Comparison of ENCODE assay signal across 18 cellular contexts in genomic region chr6:143556529-143556928, GRCh38. TPM values are rescaled to one million over a fixed set of nuclear protein-coding genes. Genes with fewer than 3 reads are reported as not detected.
A peak's percentile ranks its signal among the peaks of the same experiment; 100 is the strongest.
DNase-seq lines count a peak whose midpoint lies in the region; TF ChIP-seq lines count a peak whose summit lies in the region.
"Had no signal": no experiment of that assay in that cellular context is flagged by ENCODE, and none has a peak within 500 bp of the region (broad histone marks: within the 10 kb centered on the region; RNA-seq: fewer than 3 reads in every experiment).

No MANE protein-coding gene starts in this region.

- 45% methylated on average over 6 of the region's 6 CpGs for WGBS in mesenchymal stem cell

- H3K36me3 ChIP-seq in BJ (ENCODE audit: control insufficient read depth, insufficient read depth, low read length) (no peaks in the 10 kb centered on the region), mesenchymal stem cell (ENCODE audit: control insufficient read depth in 1 of 2, insufficient read depth in 2 of 2, low read depth in 1 of 2, low read length in 2 of 2) (no peaks in the 10 kb centered on the region), H7 (replicated peaks; ENCODE audit: control insufficient read depth, insufficient read depth, low read length) (no peaks in the 10 kb centered on the region)
- H3K36me3 ChIP-seq: cardiac muscle cell, neutrophil had no signal

- no peak overlapping the region for H3K23ac ChIP-seq in mesenchymal stem cell (ENCODE audit: low read length in 2 of 2)

- CTCF ChIA-PET in BJ (lab: Yijun Ruan, JAX), result interaction anchor here (0.6 to 1.1 kb wide), 3 partner anchors 10 to 793 kb away, joined by 3 read pairs; partner anchors contain the start of gene PLAGL1

- TF ChIP-seq CTCF in BJ (IDR thresholded peaks at IDR 0.05; ENCODE audit: insufficient read depth, low read depth, low read length), result no peak

- DNase-seq in BJ (ENCODE audit: low read depth) (peak; percentile 87), HS-5 (ENCODE audit: low read depth) (peak; percentile 88), astrocyte of the hippocampus (ENCODE audit: low read depth, low spot score) (peak; percentile 88), mesenchymal stem cell (peak; percentile 60), RPMI8226 (no peak), SIG-M5 (lab: John Stamatoyannopoulos, UW) (no peak), H7 (no peak), NCI-H1092 treated with DMSO at 0.1 percent for 48 hours (lab: John Stamatoyannopoulos, UW) (no peak)
- DNase-seq: Calu3; erythroblast; kidney glomerular epithelial cell; NCI-H1048; NCI-H774; SHP77; stimulated activated CD4-positive, alpha-beta T cell treated with anti-CD3 and anti-CD28 coated beads, Interleukin-2, amount 100 ng/mL, for 24 hours; stimulated activated naive CD4-positive, alpha-beta T cell had no signal

- H3K27me3 ChIP-seq in BJ (ENCODE audit: control insufficient read depth, insufficient read depth, low read length) (no peaks in the 10 kb centered on the region), mesenchymal stem cell (ENCODE audit: control insufficient read depth in 1 of 2, insufficient read depth in 1 of 2, low read length in 2 of 2) (no peaks in the 10 kb centered on the region), H7 (ENCODE audit: control insufficient read depth, insufficient read depth, low read length) (no peaks in the 10 kb centered on the region)
- H3K27me3 ChIP-seq: cardiac muscle cell, neutrophil had no signal

- H4K91ac ChIP-seq in mesenchymal stem cell (ENCODE audit: low read length), result no peak overlapping the region

- H2AFZ ChIP-seq in mesenchymal stem cell (ENCODE audit: low read depth, low read length), result no peak overlapping the region

- no peak overlapping the region for H2BK15ac ChIP-seq in mesenchymal stem cell (ENCODE audit: low read depth, poor library complexity, severe bottlenecking)

- peaks cover 4% of the 10 kb centered on the region for H3K4me1 ChIP-seq in mesenchymal stem cell (ENCODE audit: control insufficient read depth, insufficient read depth, low read depth, low read length)

- no peak overlapping the region for H3K18ac ChIP-seq in mesenchymal stem cell (ENCODE audit: low read depth in 1 of 2, low read length in 2 of 2)

- no peak overlapping the region for H2BK5ac ChIP-seq in mesenchymal stem cell (ENCODE audit: low read depth, low read length, poor library complexity, severe bottlenecking)

- H3K27ac ChIP-seq in mesenchymal stem cell (ENCODE audit: low read length, poor library complexity, severe bottlenecking), result peak overlapping the region; percentile 67
- H3K27ac ChIP-seq: cardiac muscle cell, neutrophil had no signal

- peaks cover 18% of the 10 kb centered on the region for H3K79me1 ChIP-seq in mesenchymal stem cell (replicated peaks; ENCODE audit: low read length, poor library complexity, severe bottlenecking)

- no peak overlapping the region for H3K14ac ChIP-seq in mesenchymal stem cell (ENCODE audit: low read length in 2 of 2)

- peak overlapping the region; percentile 5 for H3K4me2 ChIP-seq in mesenchymal stem cell (ENCODE audit: low read length, poor library complexity, severe bottlenecking)

- H2BK120ac ChIP-seq in mesenchymal stem cell (ENCODE audit: low read depth, low read length), result no peak overlapping the region

- no peak overlapping the region for H2BK12ac ChIP-seq in mesenchymal stem cell (ENCODE audit: low read length in 2 of 2)

- POLR2A ChIA-PET in BJ (lab: Charles Lee), result no interaction called here

- H3K9me3 ChIP-seq in mesenchymal stem cell (ENCODE audit: control insufficient read depth, low read length), result no peaks in the 10 kb centered on the region
- H3K9me3 ChIP-seq: neutrophil had no signal

- H4K8ac ChIP-seq in mesenchymal stem cell (ENCODE audit: low read length), result no peak overlapping the region

- no peak overlapping the region for H3K4me3 ChIP-seq in BJ (ENCODE audit: low read depth, low read length)
- no peak overlapping the region for H3K4me3 ChIP-seq in mesenchymal stem cell (ENCODE audit: insufficient read depth in 1 of 2, low read depth in 1 of 2, low read length in 2 of 2)
- no peak overlapping the region for H3K4me3 ChIP-seq in H7 (ENCODE audit: insufficient read depth, low read depth, low read length)
- H3K4me3 ChIP-seq: cardiac muscle cell had no signal

- H3K9ac ChIP-seq in mesenchymal stem cell (ENCODE audit: low read length), result no peak overlapping the region

- H3K4ac ChIP-seq in mesenchymal stem cell (ENCODE audit: low read depth in 1 of 2, low read length in 2 of 2), result no peak overlapping the region

- H2AK5ac ChIP-seq in mesenchymal stem cell (ENCODE audit: low read length, severe bottlenecking), result no peak overlapping the region

RNA-seq across cellular contexts. Expression of gene FUCA2, which starts 45.0 kb away (rescaled TPM):
- polyA plus RNA-seq in BJ (2011; rRNA removed), result 37.1 and 47.7 TPM in 2 replicates
- 10.3 and 14.3 TPM in 2 replicates for polyA minus RNA-seq in BJ (2011; rRNA and poly(A)+ RNA removed)
- polyA plus RNA-seq in mesenchymal stem cell (2013, experiment 1 of 2), result 108 TPM
- polyA plus RNA-seq in mesenchymal stem cell (2013, experiment 2 of 2), result 117 TPM
- 52.6 and 54.0 TPM in 2 replicates for total RNA-seq in H7 (2014; rRNA removed; shearing (Covaris generic))

Comparison
In these comparisons a context has a peak if more than half of its experiments do, and no peak if none do; other contexts are left out.
1. DNase-seq: peak in BJ (single experiment), HS-5 (single experiment), astrocyte of the hippocampus (single experiment) and mesenchymal stem cell (single experiment); none in RPMI8226 (single experiment), SIG-M5 (single experiment), H7 (single experiment) and NCI-H1092 treated with DMSO at 0.1 percent for 48 hours (single experiment).